ENCODE assay signal across 15 cellular contexts in genomic region chr3:57939776-57940175, GRCh38.
"Had no signal": no experiment of that assay in that cellular context is flagged by ENCODE, and none has a peak within 500 bp of the region (broad histone marks: within the 10 kb centered on the region; RNA-seq: fewer than 3 reads in every experiment).

No MANE protein-coding gene starts in this region.

- DNase-seq: activated CD4-positive, alpha-beta T cell treated with anti-CD3 and anti-CD28 coated beads for 36 hours; activated CD4-positive, alpha-beta T cell treated with anti-CD3 and anti-CD28 coated beads, Interleukin-2, amount 50 U/mL, for 48 hours; activated naive CD8-positive, alpha-beta T cell treated with anti-CD3 and anti-CD28 coated beads, Interleukin-2, amount 10 ng/mL, durations not matched to agents 7 days and 5 days; amygdala; caudate nucleus; esophagus squamous epithelium; lower lobe of right lung; pancreas; spleen; stimulated activated naive CD4-positive, alpha-beta T cell; thyroid gland; uterus had no signal

- H3K4me1 ChIP-seq: lower lobe of right lung had no signal

- H3K4me2 ChIP-seq: hepatocyte had no signal

- H3K27me3 ChIP-seq: esophagus squamous epithelium, hepatocyte, pancreas, spleen, thyroid gland, uterus had no signal

- ATAC-seq: activated CD4-positive, alpha-beta T cell treated with anti-CD3 and anti-CD28 coated beads for 36 hours; lower lobe of right lung; pancreas had no signal

- H2AFZ ChIP-seq: hepatocyte had no signal

- H3K79me2 ChIP-seq: hepatocyte had no signal

- H3K36me3 ChIP-seq: esophagus squamous epithelium, lower lobe of right lung, pancreas, thyroid gland, uterus had no signal

- H3K27ac ChIP-seq: hepatocyte, lower lobe of right lung, pancreas, SK-N-MC, spleen, uterus had no signal

- H3K4me3 ChIP-seq: esophagus squamous epithelium, hepatocyte, lower lobe of right lung, pancreas, SK-N-MC, spleen, thyroid gland, uterus had no signal

- H3K9me3 ChIP-seq: esophagus squamous epithelium, lower lobe of right lung, pancreas, thyroid gland, uterus had no signal

- FAIRE-seq: endometrium, pancreas had no signal
